ENCODE assay signal across 15 cellular contexts in the genomic region with DNA sequence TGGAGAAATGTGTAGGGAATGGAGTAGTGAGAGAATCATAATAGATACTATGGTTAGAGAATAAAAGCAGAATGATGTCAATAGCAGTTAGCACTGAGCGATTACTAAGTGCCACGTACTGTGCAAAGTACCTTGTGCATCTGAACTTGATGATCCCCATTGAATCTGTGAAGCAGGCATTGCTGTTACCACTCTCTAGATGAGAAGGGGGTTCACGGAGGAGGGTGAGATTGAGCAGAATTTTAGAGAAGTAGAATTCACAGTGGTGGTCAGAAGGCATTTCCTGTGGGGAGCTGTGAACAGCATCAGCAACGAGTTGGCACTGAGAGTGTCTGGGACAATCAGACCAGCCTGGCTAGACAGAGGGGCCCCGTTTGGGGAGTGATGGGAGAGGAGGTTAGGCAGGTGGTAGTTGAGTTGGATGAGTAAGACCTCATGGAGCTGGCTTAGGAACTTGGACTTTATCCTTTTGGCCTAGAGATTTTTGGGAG.
DNase-seq lines count a peak whose midpoint lies in the region; ATAC-seq and FAIRE-seq lines count a peak whose summit lies in the region.
"Had no signal": no experiment of that assay in that cellular context is flagged by ENCODE, and none has a peak within 500 bp of the region (broad histone marks: within the 10 kb centered on the region; RNA-seq: fewer than 3 reads in every experiment).

No MANE protein-coding gene starts in this region.

- peak; percentile 49 for ATAC-seq in GM18861 (IDR thresholded peaks at IDR 0.05; ENCODE audit: unreplicated experiment)
- peak; percentile 61 for ATAC-seq in HG03060 (IDR thresholded peaks at IDR 0.05; ENCODE audit: low read depth, unreplicated experiment)
- ATAC-seq in natural killer cell treated with Interleukin-12 subunit alpha and Interleukin-12 subunit beta and Interleukin-15 and Interleukin-18, amount 100 ng/mL, for 72 hours: peak; percentile 60 to 76
- ATAC-seq in HG02852 (IDR thresholded peaks at IDR 0.05; ENCODE audit: unreplicated experiment): no peak

- H3K36me3 Mint-ChIP-seq in natural killer cell treated with Interleukin-12 subunit alpha and Interleukin-12 subunit beta and Interleukin-15 and Interleukin-18, amount 100 ng/mL, for 72 hours: no peaks in the 10 kb centered on the region

- peak overlapping the region; percentile 62 for H3K4me3 Mint-ChIP-seq in natural killer cell treated with Interleukin-12 subunit alpha and Interleukin-12 subunit beta and Interleukin-15 and Interleukin-18, amount 100 ng/mL, for 72 hours
- H3K4me3 Mint-ChIP-seq: activated T-helper 1 cell treated with anti-CD3 and anti-CD28 coated beads, Interleukin-12 subunit alpha, Interleukin-12 subunit beta, Interleukin-2, Interleukin-4 antibody, amounts not matched to agents 30 ng/mL and 10 ng/mL and 1 ng/mL, durations not matched to agents 14 hours and 24 hours and 36 hours had no signal

- H3K4me1 Mint-ChIP-seq in natural killer cell treated with Interleukin-12 subunit alpha and Interleukin-12 subunit beta and Interleukin-15 and Interleukin-18, amount 100 ng/mL, for 72 hours (ENCODE audit: low read depth in 2 of 2): peaks cover 12 to 17% of the 10 kb centered on the region in 2 donors

- peaks cover 4 to 7% of the 10 kb centered on the region in 2 donors for H3K27me3 Mint-ChIP-seq in natural killer cell treated with Interleukin-12 subunit alpha and Interleukin-12 subunit beta and Interleukin-15 and Interleukin-18, amount 100 ng/mL, for 72 hours

- H3K27ac Mint-ChIP-seq in natural killer cell treated with Interleukin-12 subunit alpha and Interleukin-12 subunit beta and Interleukin-15 and Interleukin-18, amount 100 ng/mL, for 72 hours: peak overlapping the region in 1 of 2 donors; percentile 16
- H3K27ac Mint-ChIP-seq: activated T-helper 1 cell treated with anti-CD3 and anti-CD28 coated beads, Interleukin-12 subunit alpha, Interleukin-12 subunit beta, Interleukin-2, Interleukin-4 antibody, amounts not matched to agents 30 ng/mL and 10 ng/mL and 1 ng/mL, durations not matched to agents 14 hours and 24 hours and 36 hours had no signal

- peak; percentile 23 for DNase-seq in RCC 7860 (ENCODE audit: low spot score)
- DNase-seq in natural killer cell treated with Interleukin-12 subunit alpha and Interleukin-12 subunit beta and Interleukin-15 and Interleukin-18, amount 100 ng/mL, for 72 hours (ENCODE audit: low spot score): no peak
- DNase-seq in activated effector memory CD4-positive, alpha-beta T cell treated with Interleukin-2 at 50 U/mL for 16 hours: no peak
- no peak for DNase-seq in NCI-H446 treated with DMSO at 0.1 percent for 48 hours (lab: John Stamatoyannopoulos, UW)
- no peak for DNase-seq in cerebellar nuclear complex (lab: John Stamatoyannopoulos, UW)
- DNase-seq: Caco-2, cortex of kidney, glutamatergic neuron, H7, mammary epithelial cell, NCI-H2081 had no signal

- no peaks in the 10 kb centered on the region for H3K9me3 Mint-ChIP-seq in natural killer cell treated with Interleukin-12 subunit alpha and Interleukin-12 subunit beta and Interleukin-15 and Interleukin-18, amount 100 ng/mL, for 72 hours
- H3K9me3 Mint-ChIP-seq: activated T-helper 1 cell treated with anti-CD3 and anti-CD28 coated beads, Interleukin-12 subunit alpha, Interleukin-12 subunit beta, Interleukin-2, Interleukin-4 antibody, amounts not matched to agents 30 ng/mL and 10 ng/mL and 1 ng/mL, durations not matched to agents 14 hours and 24 hours and 36 hours had no signal

- FAIRE-seq in RCC 7860 (lab: Jason Lieb, UNC): no peak
